In genomic region chr5:78331523-78332080, GRCh38 we compare ENCODE assay signal across 25 cellular contexts.
"Had no signal": no experiment of that assay in that cellular context is flagged by ENCODE, and none has a peak within 500 bp of the region (broad histone marks: within the 10 kb centered on the region; RNA-seq: fewer than 3 reads in every experiment).

No MANE protein-coding gene starts in this region.

- H3K4me1 Mint-ChIP-seq: naive thymus-derived CD8-positive, alpha-beta T cell had no signal

- ATAC-seq: esophagus mucosa; gastrocnemius medialis; left ventricle myocardium superior; lower lobe of right lung; naive thymus-derived CD8-positive, alpha-beta T cell had no signal

- H3K27me3 ChIP-seq: colonic mucosa, gastrocnemius medialis, right atrium auricular region, sigmoid colon, stomach, thyroid gland had no signal

- H3K4me3 ChIP-seq: colonic mucosa, gastrocnemius medialis, lower lobe of right lung, prostate gland, right atrium auricular region, sigmoid colon, spleen, stomach, thyroid gland had no signal

- H2AFZ ChIP-seq: parathyroid adenoma had no signal

- H3K27me3 Mint-ChIP-seq: dendritic cell treated with granulocyte-macrophage colony-stimulating factor and Interleukin-4, amounts not matched to agents 40 ng/mL and 50 ng/mL, for 4 days had no signal

- H3K27ac Mint-ChIP-seq: dendritic cell treated with granulocyte-macrophage colony-stimulating factor and Interleukin-4, amounts not matched to agents 40 ng/mL and 50 ng/mL, for 4 days; endodermal cell; naive thymus-derived CD8-positive, alpha-beta T cell; nephron progenitor cell had no signal

- H3K27ac ChIP-seq: colonic mucosa, epithelial cell of prostate, gastrocnemius medialis, lower lobe of right lung, parathyroid adenoma, prostate gland, right atrium auricular region, sigmoid colon, spleen, stomach, thyroid gland had no signal

- H3K79me2 ChIP-seq: parathyroid adenoma had no signal

- DNase-seq: colonic mucosa; effector CD8-positive, alpha-beta T cell; endodermal cell; foreskin fibroblast; gastrocnemius medialis; head of caudate nucleus; left ventricle myocardium superior; lower lobe of right lung; naive thymus-derived CD8-positive, alpha-beta T cell; nephron progenitor cell; sigmoid colon; spleen; stimulated activated CD4-positive, alpha-beta T cell treated with anti-CD3 and anti-CD28 coated beads, Interleukin-15, amount 100 ng/mL, for 24 hours; stimulated activated CD4-positive, alpha-beta T cell treated with anti-CD3 and anti-CD28 coated beads, Interleukin-2, amount 100 ng/mL, for 48 hours; stimulated activated CD8-positive, alpha-beta memory T cell treated with anti-CD3 and anti-CD28 coated beads, Interleukin-4, amount 100 ng/mL, for 48 hours; stimulated activated naive CD4-positive, alpha-beta T cell treated with Interleukin-2 at 50 U/mL for 16 hours; stomach; thyroid gland; trophoblast cell had no signal

- H3K4me1 ChIP-seq: colonic mucosa, gastrocnemius medialis, lower lobe of right lung, parathyroid adenoma, prostate gland, right atrium auricular region, sigmoid colon, spleen, stomach had no signal

- H3K9me3 ChIP-seq: colonic mucosa, gastrocnemius medialis, lower lobe of right lung, prostate gland, right atrium auricular region, sigmoid colon, spleen, stomach, thyroid gland had no signal

- H3K4me3 Mint-ChIP-seq: dendritic cell treated with granulocyte-macrophage colony-stimulating factor and Interleukin-4, amounts not matched to agents 40 ng/mL and 50 ng/mL, for 4 days; endodermal cell; naive thymus-derived CD8-positive, alpha-beta T cell; nephron progenitor cell had no signal

- H3K36me3 ChIP-seq: colonic mucosa, gastrocnemius medialis, lower lobe of right lung, prostate gland, right atrium auricular region, sigmoid colon, spleen, stomach, thyroid gland had no signal
